ENCODE assay signal across 18 cellular contexts in the genomic region with DNA sequence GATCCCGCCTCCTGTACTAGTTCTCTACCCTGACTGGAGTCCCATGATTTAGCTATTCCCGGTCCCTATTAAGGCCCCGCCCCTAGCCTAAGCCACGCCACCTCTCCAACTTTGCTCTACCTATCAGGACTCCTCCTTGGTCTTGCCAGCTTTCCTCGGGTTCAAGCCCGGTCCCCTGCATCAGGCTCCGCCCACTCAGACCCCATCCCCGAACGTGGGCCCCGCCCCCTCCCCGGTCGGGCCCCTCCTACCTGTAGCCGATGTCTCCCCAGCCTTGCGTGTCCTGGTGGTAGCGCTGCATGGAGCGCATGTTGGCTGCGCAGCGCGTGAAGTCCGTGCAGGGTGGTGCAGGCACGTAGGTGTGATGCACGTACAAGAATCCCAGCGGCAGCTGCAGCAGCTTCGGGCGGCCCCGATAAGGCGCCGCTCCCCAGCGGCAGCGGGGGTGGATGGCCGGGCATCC. TPM values are rescaled to one million over a fixed set of nuclear protein-coding genes. Genes with fewer than 3 reads are reported as not detected.
DNase-seq lines count a peak whose midpoint lies in the region; ATAC-seq and TF ChIP-seq lines count a peak whose summit lies in the region.
"Had no signal": no experiment of that assay in that cellular context is flagged by ENCODE, and none has a peak within 500 bp of the region (broad histone marks: within the 10 kb centered on the region; RNA-seq: fewer than 3 reads in every experiment).

No MANE protein-coding gene starts in this region.

- H3K27ac Mint-ChIP-seq in CD8-positive, alpha-beta memory T cell, result no peak overlapping the region
- H3K27ac Mint-ChIP-seq in chondrocyte (ENCODE audit: unreplicated experiment) (no peak overlapping the region), neural crest cell (ENCODE audit: unreplicated experiment) (peak overlapping the region; percentile 35)

- POLR2A ChIA-PET in CD8-positive, alpha-beta memory T cell (lab: Charles Lee), result no interaction called here

- H3K4me1 ChIP-seq in CD8-positive, alpha-beta memory T cell (ENCODE audit: insufficient read depth, low read length), result peaks cover 27% of the 10 kb centered on the region

- H3K36me3 Mint-ChIP-seq in CD8-positive, alpha-beta memory T cell, result peaks cover 0 to 1% (median 0%) of the 10 kb centered on the region in 3 donors
- H3K36me3 Mint-ChIP-seq in chondrocyte (ENCODE audit: low read depth) (no peaks in the 10 kb centered on the region), neural crest cell (ENCODE audit: low read depth) (no peaks in the 10 kb centered on the region)

- TF ChIP-seq CTCF in chondrocyte (IDR thresholded peaks at IDR 0.05) (no peak), neural crest cell (conservative IDR thresholded peaks at IDR 0.05) (no peak)

- peaks cover 0 to 3% of the 10 kb centered on the region in 2 donors for H3K27me3 Mint-ChIP-seq in CD8-positive, alpha-beta memory T cell
- H3K27me3 Mint-ChIP-seq in chondrocyte (ENCODE audit: low read depth) (peaks cover 20% of the 10 kb centered on the region), neural crest cell (ENCODE audit: low read depth) (peaks cover 68% of the 10 kb centered on the region)

- H3K9me3 ChIP-seq in CD8-positive, alpha-beta memory T cell (ENCODE audit: low read length), result no peaks in the 10 kb centered on the region

- H3K4me3 Mint-ChIP-seq in CD8-positive, alpha-beta memory T cell, result peak overlapping the region in 6 of 7 donors; percentile 36 to 70 (median 50)
- H3K4me3 Mint-ChIP-seq in chondrocyte (ENCODE audit: unreplicated experiment), result no peak overlapping the region
- no peak overlapping the region for H3K4me3 Mint-ChIP-seq in neural crest cell

- H3K36me3 ChIP-seq in CD8-positive, alpha-beta memory T cell (ENCODE audit: insufficient read depth, low read length), result no peaks in the 10 kb centered on the region
- H3K36me3 ChIP-seq in H7 (replicated peaks; ENCODE audit: control insufficient read depth, insufficient read depth, low read length), result no peaks in the 10 kb centered on the region
- H3K36me3 ChIP-seq: BLaER1 had no signal

- peaks cover 40 to 56% (median 42%) of the 10 kb centered on the region in 3 donors for H3K4me1 Mint-ChIP-seq in CD8-positive, alpha-beta memory T cell
- peaks cover 9% of the 10 kb centered on the region for H3K4me1 Mint-ChIP-seq in chondrocyte (ENCODE audit: low read depth)
- no peaks in the 10 kb centered on the region for H3K4me1 Mint-ChIP-seq in neural crest cell

- ATAC-seq in HG02938 (IDR thresholded peaks at IDR 0.05; ENCODE audit: unreplicated experiment), result no peak
- ATAC-seq in left lobe of liver, result no peak
- no peak for ATAC-seq in HG02571 (IDR thresholded peaks at IDR 0.05; ENCODE audit: unreplicated experiment)

- no peaks in the 10 kb centered on the region for H3K9me3 Mint-ChIP-seq in CD8-positive, alpha-beta memory T cell
- peaks cover 5% of the 10 kb centered on the region for H3K9me3 Mint-ChIP-seq in chondrocyte (ENCODE audit: low read depth)
- peaks cover 2% of the 10 kb centered on the region for H3K9me3 Mint-ChIP-seq in neural crest cell

- CTCF ChIA-PET in CD8-positive, alpha-beta memory T cell (lab: Charles Lee), result interaction anchor here (1.0 kb wide), 1 partner anchor 53 kb away, joined by 3 read pairs; the partner anchor contains the start of gene AKAP8L

- no peak overlapping the region for H3K4me3 ChIP-seq in CD8-positive, alpha-beta memory T cell (ENCODE audit: low read length)
- no peak overlapping the region for H3K4me3 ChIP-seq in H7 (ENCODE audit: insufficient read depth, low read depth, low read length)
- H3K4me3 ChIP-seq: BLaER1, PC-9 had no signal

- DNase-seq in CD8-positive, alpha-beta memory T cell, result no peak
- DNase-seq in H7 (peak; percentile 65), chondrocyte (ENCODE audit: low spot score) (peak; percentile 85), neural crest cell (ENCODE audit: low read depth, low spot score) (no peak), left lobe of liver (ENCODE audit: low spot score) (no peak), activated gamma-delta T cell (lab: John Stamatoyannopoulos, UW) (no peak)
- DNase-seq: KG1, NCI-H1048, NCI-H146, NCI-H2081 treated with DMSO at 0.1 percent for 48 hours, NCI-H524 treated with DMSO at 0.1 percent for 48 hours, PC-9 had no signal

- H3K27me3 ChIP-seq in CD8-positive, alpha-beta memory T cell (ENCODE audit: insufficient read depth, low read length, poor library complexity, severe bottlenecking), result no peaks in the 10 kb centered on the region
- peaks cover 17% of the 10 kb centered on the region; the same call in 1 of the 2 replicates for H3K27me3 ChIP-seq in H7 (ENCODE audit: control insufficient read depth, insufficient read depth, low read length)

- no peak overlapping the region for H3K27ac ChIP-seq in CD8-positive, alpha-beta memory T cell (ENCODE audit: low read depth, low read length)
- H3K27ac ChIP-seq: BLaER1, HL-60, PC-9 had no signal

RNA-seq across cellular contexts. Expression of gene RASAL3, which starts 7.3 kb away (rescaled TPM):
- 100 to 1,000 TPM; 120 to 125 TPM for total RNA-seq in CD8-positive, alpha-beta memory T cell
- 144 TPM for polyA plus RNA-seq in CD8-positive, alpha-beta memory T cell
- total RNA-seq in H7 (2014; rRNA removed; shearing (Covaris generic)), result not detected in 2 replicates
- total RNA-seq in chondrocyte (0.05 TPM in 1 of 3 replicates, not detected in the others), neural crest cell (not detected in 2 replicates), left lobe of liver (1.9 TPM)
- total RNA-seq: PC-9, SK-MEL-5 had no signal

RNA-seq across cellular contexts. Expression of gene PGLYRP2, which starts 7.6 kb away (rescaled TPM):
- total RNA-seq in CD8-positive, alpha-beta memory T cell, result under 1 TPM in 1 of 2 experiments, not detected in 1; 0.13 TPM
- 0.49 TPM for polyA plus RNA-seq in CD8-positive, alpha-beta memory T cell
- total RNA-seq in H7 (2014; rRNA removed; shearing (Covaris generic)), result not detected in 2 replicates
- total RNA-seq in chondrocyte (not detected in 3 replicates), neural crest cell (not detected in 2 replicates), left lobe of liver (65.8 TPM)
- total RNA-seq: PC-9, SK-MEL-5 had no signal

RNA-seq across cellular contexts. Expression of gene WIZ, which starts 21.9 kb away (rescaled TPM):
- 10 to 100 TPM; 28.9 to 31.2 TPM for total RNA-seq in CD8-positive, alpha-beta memory T cell
- polyA plus RNA-seq in CD8-positive, alpha-beta memory T cell, result 1.8 TPM
- total RNA-seq in H7 (2014; rRNA removed; shearing (Covaris generic)), result 16.1 and 17.6 TPM in 2 replicates
- 50.6 to 54.0 TPM (median 52.4 TPM) in 3 replicates for total RNA-seq in chondrocyte
- total RNA-seq in neural crest cell, result 77.1 and 80.2 TPM in 2 replicates
- 18.7 TPM for total RNA-seq in left lobe of liver

RNA-seq across cellular contexts. Expression of gene CYP4F22, which starts 36.7 kb away (rescaled TPM):
- total RNA-seq in CD8-positive, alpha-beta memory T cell, result under 1 TPM; 0.71 to 0.79 TPM
- 5.1 TPM for polyA plus RNA-seq in CD8-positive, alpha-beta memory T cell
- total RNA-seq in H7 (2014; rRNA removed; shearing (Covaris generic)), result not detected in 2 replicates
- not detected in 3 replicates for total RNA-seq in chondrocyte
- not detected in 2 replicates for total RNA-seq in neural crest cell
- 1.5 TPM for total RNA-seq in left lobe of liver
- total RNA-seq: M059J, PC-9, SK-MEL-5 had no signal

RNA-seq across cellular contexts. Expression of gene AKAP8L, which starts 52.9 kb away (rescaled TPM):
- 10 to 100 TPM; 74.5 to 74.9 TPM for total RNA-seq in CD8-positive, alpha-beta memory T cell
- polyA plus RNA-seq in CD8-positive, alpha-beta memory T cell, result 69.8 TPM
- 115 and 168 TPM in 2 replicates for total RNA-seq in H7 (2014; rRNA removed; shearing (Covaris generic))
- 69.5 to 103 TPM (median 76.0 TPM) in 3 replicates for total RNA-seq in chondrocyte
- 154 and 163 TPM in 2 replicates for total RNA-seq in neural crest cell
- total RNA-seq in left lobe of liver, result 64.5 TPM

Comparison
In these comparisons a context has a peak if more than half of its experiments do, and no peak if none do; other contexts are left out.
1. DNase-seq: peak in H7 (single experiment) and chondrocyte (single experiment); none in CD8-positive, alpha-beta memory T cell (0 of 5), neural crest cell (single experiment), left lobe of liver (single experiment) and activated gamma-delta T cell (single experiment).
2. H3K4me3 Mint-ChIP-seq: peak in CD8-positive, alpha-beta memory T cell (6 of 7); none in chondrocyte (single experiment) and neural crest cell (single experiment).
3. RNA of gene RASAL3, which starts 7.3 kb away (total RNA-seq): 120 to 125 TPM in CD8-positive, alpha-beta memory T cell; 1.9 TPM in left lobe of liver (single experiment), not detected in neural crest cell, 0.05 TPM in chondrocyte and not detected in H7; every median in the first group is over 10 times any median in the second.
4. RNA of gene PGLYRP2, which starts 7.6 kb away (total RNA-seq): 65.8 TPM in left lobe of liver (single experiment); 0.13 TPM in CD8-positive, alpha-beta memory T cell, not detected in H7, not detected in chondrocyte and not detected in neural crest cell; every median in the first group is over 10 times any median in the second.